In genomic region chr10:93080350-93081046, GRCh38 we compare ENCODE assay signal across 8 cellular contexts. TPM values are rescaled to one million over a fixed set of nuclear protein-coding genes. Genes with fewer than 3 reads are reported as not detected.
DNase-seq lines count a peak whose midpoint lies in the region; ATAC-seq and TF ChIP-seq lines count a peak whose summit lies in the region.

No MANE protein-coding gene starts in this region.

- no peak for TF ChIP-seq POLR2A in stomach (IDR thresholded peaks at IDR 0.05)

- H3K27ac ChIP-seq in mesenchymal stem cell (ENCODE audit: low read length, poor library complexity, severe bottlenecking) (no peak overlapping the region), stomach (no peak overlapping the region)

- intact Hi-C loops in stomach (cut with DNase I; ENCODE audit: low total_unique reads), result no loop called here

- H3K4me3 Mint-ChIP-seq in activated naive CD8-positive, alpha-beta T cell treated with anti-CD3 and anti-CD28 coated beads, Interleukin-2, amount 10 ng/mL, durations not matched to agents 7 days and 5 days, result peak overlapping the region; percentile 3
- no peak overlapping the region for H3K4me3 Mint-ChIP-seq in activated naive CD8-positive, alpha-beta T cell treated with anti-CD3 and anti-CD28 coated beads for 36 hours

- H2AFZ ChIP-seq in mesenchymal stem cell (ENCODE audit: low read depth, low read length), result peak overlapping the region; percentile 19

- H3K27me3 ChIP-seq in mesenchymal stem cell (ENCODE audit: control insufficient read depth in 1 of 2, insufficient read depth in 1 of 2, low read length in 2 of 2) (peaks cover 62 to 66% of the 10 kb centered on the region in 2 experiments), stomach (peaks cover 0 to 60% (median 24%) of the 10 kb centered on the region in 3 donors)

- H3K36me3 ChIP-seq in mesenchymal stem cell (ENCODE audit: control insufficient read depth in 1 of 2, insufficient read depth in 2 of 2, low read depth in 1 of 2, low read length in 2 of 2), result no peaks in the 10 kb centered on the region
- H3K36me3 ChIP-seq in stomach, result no peaks in the 10 kb centered on the region

- H3K18ac ChIP-seq in mesenchymal stem cell (ENCODE audit: low read depth in 1 of 2, low read length in 2 of 2), result no peak overlapping the region

- peak overlapping the region in 1 of 2 experiments; percentile 56 for H3K4me3 ChIP-seq in mesenchymal stem cell (ENCODE audit: insufficient read depth in 1 of 2, low read depth in 1 of 2, low read length in 2 of 2)
- H3K4me3 ChIP-seq in stomach, result no peak overlapping the region

- H2BK15ac ChIP-seq in mesenchymal stem cell (ENCODE audit: low read depth, poor library complexity, severe bottlenecking), result no peak overlapping the region

- peak overlapping the region; percentile 37 for H3K9ac ChIP-seq in mesenchymal stem cell (ENCODE audit: low read length)

- peak; percentile 47 for ATAC-seq in activated naive CD8-positive, alpha-beta T cell treated with anti-CD3 and anti-CD28 coated beads, Interleukin-2, amount 10 ng/mL, durations not matched to agents 7 days and 5 days (ENCODE audit: low read depth)
- ATAC-seq in GM21619 (IDR thresholded peaks at IDR 0.05; ENCODE audit: unreplicated experiment), result no peak

- H2BK120ac ChIP-seq in mesenchymal stem cell (ENCODE audit: low read depth, low read length), result no peak overlapping the region

- no peak overlapping the region for H4K91ac ChIP-seq in mesenchymal stem cell (ENCODE audit: low read length)

- no peak overlapping the region for H2BK12ac ChIP-seq in mesenchymal stem cell (ENCODE audit: low read length in 2 of 2)

- peak overlapping the region; percentile 48 for H2BK5ac ChIP-seq in mesenchymal stem cell (ENCODE audit: low read depth, low read length, poor library complexity, severe bottlenecking)

- H2AK5ac ChIP-seq in mesenchymal stem cell (ENCODE audit: low read length, severe bottlenecking), result no peak overlapping the region

- H3K36me3 Mint-ChIP-seq in activated naive CD8-positive, alpha-beta T cell treated with anti-CD3 and anti-CD28 coated beads, Interleukin-2, amount 10 ng/mL, durations not matched to agents 7 days and 5 days, result no peaks in the 10 kb centered on the region
- H3K36me3 Mint-ChIP-seq in activated naive CD8-positive, alpha-beta T cell treated with anti-CD3 and anti-CD28 coated beads for 36 hours, result no peaks in the 10 kb centered on the region

- H4K8ac ChIP-seq in mesenchymal stem cell (ENCODE audit: low read length), result no peak overlapping the region

- H3K23ac ChIP-seq in mesenchymal stem cell (ENCODE audit: low read length in 2 of 2), result no peak overlapping the region

- POLR2A ChIA-PET in activated naive CD8-positive, alpha-beta T cell treated with anti-CD3 and anti-CD28 coated beads, Interleukin-2, amount 10 ng/mL, durations not matched to agents 7 days and 5 days (lab: Charles Lee), result interaction anchor here (0.6 kb wide), 1 partner anchor 314 kb away, joined by 4 read pairs; no protein-coding TSS in a partner anchor

- peaks cover 38% of the 10 kb centered on the region for H3K27me3 Mint-ChIP-seq in activated naive CD8-positive, alpha-beta T cell treated with anti-CD3 and anti-CD28 coated beads, Interleukin-2, amount 10 ng/mL, durations not matched to agents 7 days and 5 days
- peaks cover 59% of the 10 kb centered on the region for H3K27me3 Mint-ChIP-seq in activated naive CD8-positive, alpha-beta T cell treated with anti-CD3 and anti-CD28 coated beads for 36 hours

- H3K4me1 ChIP-seq in mesenchymal stem cell (ENCODE audit: control insufficient read depth, insufficient read depth, low read depth, low read length) (peaks cover 8% of the 10 kb centered on the region), stomach (peaks cover 0 to 8% (median 7%) of the 10 kb centered on the region in 4 donors)

- H3K4ac ChIP-seq in mesenchymal stem cell (ENCODE audit: low read depth in 1 of 2, low read length in 2 of 2), result peak overlapping the region in 1 of 2 experiments; percentile 13

- H3K9me3 Mint-ChIP-seq in activated naive CD8-positive, alpha-beta T cell treated with anti-CD3 and anti-CD28 coated beads, Interleukin-2, amount 10 ng/mL, durations not matched to agents 7 days and 5 days, result no peaks in the 10 kb centered on the region
- no peaks in the 10 kb centered on the region for H3K9me3 Mint-ChIP-seq in activated naive CD8-positive, alpha-beta T cell treated with anti-CD3 and anti-CD28 coated beads for 36 hours

- no peaks in the 10 kb centered on the region for H3K9me3 ChIP-seq in mesenchymal stem cell (ENCODE audit: control insufficient read depth, low read length)
- no peaks in the 10 kb centered on the region for H3K9me3 ChIP-seq in stomach

- no peak for TF ChIP-seq EP300 in stomach (IDR thresholded peaks at IDR 0.05)

- no peak overlapping the region for H3K27ac Mint-ChIP-seq in activated naive CD8-positive, alpha-beta T cell treated with anti-CD3 and anti-CD28 coated beads, Interleukin-2, amount 10 ng/mL, durations not matched to agents 7 days and 5 days
- H3K27ac Mint-ChIP-seq in activated naive CD8-positive, alpha-beta T cell treated with anti-CD3 and anti-CD28 coated beads for 36 hours, result no peak overlapping the region

- DNase-seq in activated naive CD8-positive, alpha-beta T cell treated with anti-CD3 and anti-CD28 coated beads, Interleukin-2, amount 10 ng/mL, durations not matched to agents 7 days and 5 days, result peak; percentile 53
- DNase-seq in activated naive CD8-positive, alpha-beta T cell treated with anti-CD3 and anti-CD28 coated beads for 36 hours, result no peak
- DNase-seq in M059J (ENCODE audit: low read depth) (peak; percentile 54), mesenchymal stem cell (peak; percentile 59), stomach (peak; percentile 63)
- DNase-seq in activated CD4-positive, alpha-beta T cell treated with anti-CD3 and anti-CD28 coated beads for 48 hours, result peak; percentile 63
- peak; percentile 26 for DNase-seq in effector CD8-positive, alpha-beta T cell (lab: John Stamatoyannopoulos, UW)

- H3K79me1 ChIP-seq in mesenchymal stem cell (replicated peaks; ENCODE audit: low read length, poor library complexity, severe bottlenecking), result no peaks in the 10 kb centered on the region

- H3K4me2 ChIP-seq in mesenchymal stem cell (ENCODE audit: low read length, poor library complexity, severe bottlenecking), result peak overlapping the region; percentile 18

- peaks cover 6% of the 10 kb centered on the region for H3K4me1 Mint-ChIP-seq in activated naive CD8-positive, alpha-beta T cell treated with anti-CD3 and anti-CD28 coated beads, Interleukin-2, amount 10 ng/mL, durations not matched to agents 7 days and 5 days
- H3K4me1 Mint-ChIP-seq in activated naive CD8-positive, alpha-beta T cell treated with anti-CD3 and anti-CD28 coated beads for 36 hours, result peaks cover 8% of the 10 kb centered on the region

- 63% methylated on average over 22 of the region's 22 CpGs for WGBS in mesenchymal stem cell
- WGBS in stomach, 5 donors, result 53 to 58% (median 56%) methylated on average over 22 of the region's 22 CpGs

- no peak overlapping the region for H3K14ac ChIP-seq in mesenchymal stem cell (ENCODE audit: low read length in 2 of 2)

- peak in 5 of 7 experiments; percentile 63 to 79 (median 70) for TF ChIP-seq CTCF in stomach (IDR thresholded peaks at IDR 0.05)

RNA-seq across cellular contexts. Expression of gene CYP26A1, which starts 6.8 kb away (rescaled TPM):
- total RNA-seq in activated naive CD8-positive, alpha-beta T cell treated with anti-CD3 and anti-CD28 coated beads, Interleukin-2, amount 10 ng/mL, durations not matched to agents 7 days and 5 days, result under 1 TPM in 1 of 2 experiments, not detected in 1; 0.31 TPM
- not detected for total RNA-seq in activated naive CD8-positive, alpha-beta T cell treated with anti-CD3 and anti-CD28 coated beads for 36 hours
- total RNA-seq in M059J (2014; rRNA removed; shearing (Covaris generic)), result not detected in 2 replicates
- not detected for polyA plus RNA-seq in mesenchymal stem cell (2013, experiment 1 of 2)
- not detected for polyA plus RNA-seq in mesenchymal stem cell (2013, experiment 2 of 2)
- not detected for total RNA-seq in stomach
- under 1 TPM in 1 of 3 donors, not detected in 2; 0.15 TPM for polyA plus RNA-seq in stomach

RNA-seq across cellular contexts. Expression of gene CYP26C1, which starts 19.9 kb away (rescaled TPM):
- total RNA-seq in activated naive CD8-positive, alpha-beta T cell treated with anti-CD3 and anti-CD28 coated beads, Interleukin-2, amount 10 ng/mL, durations not matched to agents 7 days and 5 days, result under 1 TPM in 1 of 2 experiments, not detected in 1; 0.17 TPM
- total RNA-seq in activated naive CD8-positive, alpha-beta T cell treated with anti-CD3 and anti-CD28 coated beads for 36 hours, result not detected
- total RNA-seq in M059J (2014; rRNA removed; shearing (Covaris generic)), result not detected in 2 replicates
- not detected for polyA plus RNA-seq in mesenchymal stem cell (2013, experiment 1 of 2)
- polyA plus RNA-seq in mesenchymal stem cell (2013, experiment 2 of 2), result 0.01 TPM
- total RNA-seq in stomach, result 1 to 10 TPM in 1 of 5 donors, not detected in 4; 7.0 TPM
- polyA plus RNA-seq in stomach, result not detected
